9 cellular contexts compared by ENCODE assay signal in the genomic region with DNA sequence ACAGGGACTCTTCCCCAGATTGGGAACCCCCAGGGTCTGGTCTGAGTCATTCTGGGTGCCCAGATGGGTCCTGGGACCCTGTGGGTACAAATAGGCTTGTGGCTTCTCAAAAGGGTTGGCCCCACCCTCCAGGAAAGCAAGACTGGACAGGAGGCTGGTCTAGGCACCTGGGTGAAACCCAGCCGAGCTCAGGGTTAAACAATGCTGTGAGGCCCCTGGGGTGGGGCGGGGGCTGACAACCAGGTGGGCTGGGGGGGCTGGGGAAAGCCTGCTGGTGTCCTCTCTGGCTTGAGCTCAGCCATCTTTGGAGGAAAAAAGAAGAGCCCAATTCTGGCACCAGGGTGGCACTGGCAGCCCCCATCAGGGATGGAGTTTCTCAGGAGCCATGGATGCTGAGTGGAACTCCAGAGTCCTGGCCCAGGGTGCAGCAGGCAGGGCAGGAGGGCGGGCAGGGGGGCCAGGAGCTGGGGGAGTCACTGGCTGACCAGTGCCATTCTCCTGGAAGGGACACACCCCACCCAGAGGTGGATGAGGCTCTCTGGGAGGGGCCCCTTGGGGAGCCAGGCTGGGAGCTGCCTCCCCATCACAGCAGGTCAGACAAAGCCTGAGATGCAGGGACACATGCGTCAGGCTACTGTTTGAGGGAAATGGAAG. TPM values are rescaled to one million over a fixed set of nuclear protein-coding genes. Genes with fewer than 3 reads are reported as not detected.
DNase-seq lines count a peak whose midpoint lies in the region; ATAC-seq and TF ChIP-seq lines count a peak whose summit lies in the region.
"Had no signal": no experiment of that assay in that cellular context is flagged by ENCODE, and none has a peak within 500 bp of the region (broad histone marks: within the 10 kb centered on the region; RNA-seq: fewer than 3 reads in every experiment).

No MANE protein-coding gene starts in this region.

- ATAC-seq in memory B cell (ENCODE audit: low read depth) = no peak
- no peak for ATAC-seq in thoracic aorta (ENCODE audit: insufficient number of reproducible peaks, low FRiP score, low read depth)

- DNase-seq in activated naive CD4-positive, alpha-beta T cell treated with anti-CD3 and anti-CD28 coated beads for 36 hours = no peak
- DNase-seq in activated naive CD4-positive, alpha-beta T cell treated with Interleukin-2 at 50 U/mL for 16 hours = no peak
- DNase-seq in brain microvascular endothelial cell (no peak), memory B cell (ENCODE audit: low spot score in 2 of 2) (peak in 1 of 2 donors; percentile 12), thoracic aorta (ENCODE audit: low spot score) (no peak), mesenteric fat pad (ENCODE audit: low spot score) (no peak), NCI-H1694 (lab: John Stamatoyannopoulos, UW) (no peak), cerebellar cortex (ENCODE audit: low spot score) (no peak)
- DNase-seq: Peyer's patch had no signal

- peaks cover 6 to 38% of the 10 kb centered on the region in 2 donors for H3K4me1 ChIP-seq in thoracic aorta (ENCODE audit: control insufficient read depth in 1 of 2, low read depth in 2 of 2)

- peaks cover 25% of the 10 kb centered on the region for H3K27me3 Mint-ChIP-seq in activated naive CD4-positive, alpha-beta T cell treated with anti-CD3 and anti-CD28 coated beads for 36 hours (ENCODE audit: low read depth)
- peaks cover 20% of the 10 kb centered on the region for H3K27me3 Mint-ChIP-seq in memory B cell

- no peaks in the 10 kb centered on the region for H3K9me3 ChIP-seq in thoracic aorta
- H3K9me3 ChIP-seq: Peyer's patch had no signal

- intact Hi-C loops in activated naive CD4-positive, alpha-beta T cell treated with anti-CD3 and anti-CD28 coated beads for 36 hours (cut with micrococcal nuclease) = no loop called here

- no peaks in the 10 kb centered on the region for H3K9me3 Mint-ChIP-seq in activated naive CD4-positive, alpha-beta T cell treated with anti-CD3 and anti-CD28 coated beads for 36 hours
- H3K9me3 Mint-ChIP-seq in memory B cell = no peaks in the 10 kb centered on the region

- TF ChIP-seq CTCF in brain microvascular endothelial cell (IDR thresholded peaks at IDR 0.05; ENCODE audit: low read depth, low read length, missing control alignments) (no peak), thoracic aorta (IDR thresholded peaks at IDR 0.05) (no peak)

- peak overlapping the region; percentile 24 for H3K4me3 Mint-ChIP-seq in activated naive CD4-positive, alpha-beta T cell treated with anti-CD3 and anti-CD28 coated beads for 36 hours
- peak overlapping the region; percentile 29 for H3K4me3 Mint-ChIP-seq in memory B cell

- no peaks in the 10 kb centered on the region for H3K36me3 Mint-ChIP-seq in activated naive CD4-positive, alpha-beta T cell treated with anti-CD3 and anti-CD28 coated beads for 36 hours (ENCODE audit: low read depth)
- H3K36me3 Mint-ChIP-seq in memory B cell = no peaks in the 10 kb centered on the region

- H3K4me3 ChIP-seq in brain microvascular endothelial cell (ENCODE audit: low read depth, low read length) (peak overlapping the region; percentile 55), thoracic aorta (peak overlapping the region; percentile 72)

- CTCF ChIA-PET in activated naive CD4-positive, alpha-beta T cell treated with anti-CD3 and anti-CD28 coated beads for 36 hours (lab: Charles Lee) = interaction anchor here (0.7 to 1.1 kb wide), 2 partner anchors 15 to 36 kb away, joined by 4 to 5 read pairs; no protein-coding TSS in a partner anchor

- H3K4me1 Mint-ChIP-seq in activated naive CD4-positive, alpha-beta T cell treated with anti-CD3 and anti-CD28 coated beads for 36 hours (ENCODE audit: low read depth) = peaks cover 9% of the 10 kb centered on the region
- H3K4me1 Mint-ChIP-seq in memory B cell = peaks cover 3% of the 10 kb centered on the region

- H3K27ac ChIP-seq in brain microvascular endothelial cell = no peak overlapping the region
- no peak overlapping the region for H3K27ac ChIP-seq in thoracic aorta
- H3K27ac ChIP-seq: Peyer's patch had no signal

- in situ Hi-C loops in brain microvascular endothelial cell (cut with HindIII; ENCODE audit: low pct_ligation_motif_present, low sequenced_read_pairs) = no loop called here

- H3K36me3 ChIP-seq in brain microvascular endothelial cell (replicated peaks) (no peaks in the 10 kb centered on the region), thoracic aorta (no peaks in the 10 kb centered on the region)
- H3K36me3 ChIP-seq: Peyer's patch had no signal

- H3K27ac Mint-ChIP-seq in activated naive CD4-positive, alpha-beta T cell treated with anti-CD3 and anti-CD28 coated beads for 36 hours = no peak overlapping the region
- H3K27ac Mint-ChIP-seq in memory B cell = no peak overlapping the region

- H3K27me3 ChIP-seq in brain microvascular endothelial cell (replicated peaks) = no peaks in the 10 kb centered on the region
- H3K27me3 ChIP-seq in thoracic aorta (replicated peaks; ENCODE audit: insufficient read depth) = no peaks in the 10 kb centered on the region

RNA-seq across cellular contexts. Expression of a gene that starts 1.1 kb away (rescaled TPM):
- total RNA-seq in activated naive CD4-positive, alpha-beta T cell treated with anti-CD3 and anti-CD28 coated beads for 36 hours = under 1 TPM; 0.47 to 0.81 TPM
- 100 to 1,000 TPM in 1 of 2 donors, 10 to 100 TPM in 1; 47.7 to 147 TPM for total RNA-seq in thoracic aorta
- 7.0 TPM for total RNA-seq in mesenteric fat pad

RNA-seq across cellular contexts. Expression of a gene that starts 7.9 kb away (rescaled TPM):
- not detected for total RNA-seq in activated naive CD4-positive, alpha-beta T cell treated with anti-CD3 and anti-CD28 coated beads for 36 hours
- 10 to 100 TPM; 13.1 to 30.3 TPM for total RNA-seq in thoracic aorta
- 1.8 TPM for total RNA-seq in mesenteric fat pad

RNA-seq across cellular contexts. Expression of a gene that starts 45.2 kb away (rescaled TPM):
- total RNA-seq in activated naive CD4-positive, alpha-beta T cell treated with anti-CD3 and anti-CD28 coated beads for 36 hours = not detected
- total RNA-seq in thoracic aorta = 1 to 10 TPM; 2.7 to 8.0 TPM
- 3.0 TPM for total RNA-seq in mesenteric fat pad
